ENCODE assay signal across 12 cellular contexts in the genomic region with DNA sequence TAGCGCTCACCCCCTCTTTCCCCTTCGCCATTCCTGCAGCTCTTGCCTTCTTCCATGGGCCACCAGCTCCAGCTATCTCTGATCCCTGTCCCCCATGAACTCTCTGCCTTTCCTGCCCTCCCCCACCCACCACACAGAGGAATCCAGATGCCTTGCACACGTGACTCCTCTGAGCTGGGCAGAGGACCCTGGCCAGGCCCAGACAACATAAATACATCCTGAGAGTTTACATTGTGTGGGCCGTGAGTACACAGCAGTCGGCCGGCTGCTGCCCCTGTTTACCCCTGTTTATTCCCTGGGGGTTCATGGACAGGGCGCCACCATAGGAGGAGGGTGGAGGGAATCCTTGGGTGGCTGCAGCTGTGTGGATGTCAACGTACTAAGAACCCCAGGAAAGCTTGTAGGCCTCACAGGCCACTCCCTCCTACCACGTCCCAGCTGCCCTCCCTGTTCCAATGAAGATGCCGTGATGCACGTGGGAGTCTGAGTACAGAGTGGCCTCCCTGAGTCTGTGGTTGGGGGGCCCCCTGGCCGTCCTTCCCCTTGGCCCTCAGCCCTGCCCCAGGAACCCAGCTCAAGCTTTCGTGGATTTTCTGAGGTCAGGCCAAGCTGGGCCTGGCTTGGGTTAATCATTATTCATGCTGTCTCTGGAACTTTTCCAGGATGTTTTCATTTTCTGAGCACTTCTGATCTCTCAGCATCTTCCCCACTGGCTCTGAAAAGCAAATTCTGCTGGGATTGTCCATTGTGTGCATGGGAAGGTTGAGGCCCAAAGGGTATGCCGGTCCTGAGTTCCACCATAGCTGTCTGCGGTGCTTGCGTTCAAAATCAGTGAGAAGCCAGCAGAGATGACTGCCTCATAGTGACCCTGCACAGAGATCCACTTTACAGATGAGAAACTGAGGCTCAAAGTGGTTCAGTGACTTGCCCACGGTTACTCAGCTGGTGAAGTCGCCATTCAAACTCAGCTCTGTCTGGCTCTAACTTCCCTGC.
DNase-seq lines count a peak whose midpoint lies in the region; ATAC-seq, FAIRE-seq and TF ChIP-seq lines count a peak whose summit lies in the region.
"Had no signal": no experiment of that assay in that cellular context is flagged by ENCODE, and none has a peak within 500 bp of the region (broad histone marks: within the 10 kb centered on the region; RNA-seq: fewer than 3 reads in every experiment).

No MANE protein-coding gene starts in this region.

- FAIRE-seq in GM12878 (lab: Jason Lieb, UNC): no peak
- FAIRE-seq: GM19239 had no signal

- no TSS peak for BruUV-seq in GM12878 (replicated peaks; lab: Mats Ljungman, UMichigan)

- H3K36me3 ChIP-seq in cardiac muscle cell (no peaks in the 10 kb centered on the region), GM12878 (ENCODE audit: control insufficient read depth in 2 of 2, insufficient read depth in 2 of 2, low read length in 1 of 2) (no peaks in the 10 kb centered on the region), lower lobe of right lung (no peaks in the 10 kb centered on the region), aorta (ENCODE audit: control insufficient read depth in 1 of 2, insufficient read depth in 2 of 2, low read length in 1 of 2) (no peaks in the 10 kb centered on the region), HAP-1 (replicated peaks) (no peaks in the 10 kb centered on the region)
- H3K36me3 ChIP-seq: thyroid gland had no signal

- H2AFZ ChIP-seq in GM12878 (ENCODE audit: control insufficient read depth, low read depth, low read length): no peak overlapping the region

- H3K4me3 Mint-ChIP-seq in activated CD8-positive, alpha-beta T cell treated with anti-CD3 and anti-CD28 coated beads, Interleukin-2, amount 10 ng/mL, durations not matched to agents 7 days and 5 days: no peak overlapping the region
- H3K4me3 Mint-ChIP-seq in immature natural killer cell: no peak overlapping the region
- H3K4me3 Mint-ChIP-seq: CD4-positive, alpha-beta memory T cell had no signal

- no peak overlapping the region for H3K9ac ChIP-seq in GM12878 (ENCODE audit: control insufficient read depth, insufficient read depth, low read length)

- TF ChIP-seq CTCF in cardiac muscle cell (IDR thresholded peaks at IDR 0.05; ENCODE audit: low read depth, low read length): no peak
- no peak for TF ChIP-seq CTCF in GM12878 (IDR thresholded peaks at IDR 0.05 in 2 of 3, conservative IDR thresholded peaks at IDR 0.05 in 1 of 3; ENCODE audit: control insufficient read depth in 2 of 3, extremely low read depth in 1 of 3, insufficient read depth in 1 of 3, low read depth in 3 of 3, low read length in 3 of 3)
- TF ChIP-seq CTCF in lower lobe of right lung (IDR thresholded peaks at IDR 0.05): no peak

- CTCF ChIA-PET in GM12878 (lab: Yijun Ruan, JAX): interaction anchor here (0.8 to 3.3 kb wide), 7 partner anchors 10 to 217 kb away, joined by 3 to 12 read pairs (median 4); no protein-coding TSS in a partner anchor
- CTCF ChIA-PET in activated CD8-positive, alpha-beta T cell treated with anti-CD3 and anti-CD28 coated beads, Interleukin-2, amount 10 ng/mL, durations not matched to agents 7 days and 5 days (lab: Charles Lee): no interaction called here

- no peaks in the 10 kb centered on the region for H3K4me1 Mint-ChIP-seq in activated CD8-positive, alpha-beta T cell treated with anti-CD3 and anti-CD28 coated beads, Interleukin-2, amount 10 ng/mL, durations not matched to agents 7 days and 5 days (ENCODE audit: low read depth)
- H3K4me1 Mint-ChIP-seq in immature natural killer cell: peaks cover 2 to 8% of the 10 kb centered on the region in 2 donors
- H3K4me1 Mint-ChIP-seq: CD4-positive, alpha-beta memory T cell had no signal

- H3K27ac Mint-ChIP-seq in activated CD8-positive, alpha-beta T cell treated with anti-CD3 and anti-CD28 coated beads, Interleukin-2, amount 10 ng/mL, durations not matched to agents 7 days and 5 days: no peak overlapping the region
- no peak overlapping the region for H3K27ac Mint-ChIP-seq in immature natural killer cell
- H3K27ac Mint-ChIP-seq: CD4-positive, alpha-beta memory T cell had no signal

- H3K9me3 Mint-ChIP-seq in activated CD8-positive, alpha-beta T cell treated with anti-CD3 and anti-CD28 coated beads, Interleukin-2, amount 10 ng/mL, durations not matched to agents 7 days and 5 days (ENCODE audit: insufficient read depth): no peaks in the 10 kb centered on the region
- H3K9me3 Mint-ChIP-seq in immature natural killer cell: no peaks in the 10 kb centered on the region
- H3K9me3 Mint-ChIP-seq: CD4-positive, alpha-beta memory T cell had no signal

- TF ChIP-seq EP300 in GM12878 (IDR thresholded peaks at IDR 0.05; ENCODE audit: borderline replicate concordance in 1 of 2, control insufficient read depth in 1 of 2, low read depth in 2 of 2, low read length in 2 of 2): no peak

- no peaks in the 10 kb centered on the region for H4K20me1 ChIP-seq in GM12878 (ENCODE audit: control insufficient read depth, insufficient read depth)

- H3K4me3 ChIP-seq in cardiac muscle cell: no peak overlapping the region
- no peak overlapping the region for H3K4me3 ChIP-seq in GM12878
- H3K4me3 ChIP-seq in lower lobe of right lung: no peak overlapping the region
- no peak overlapping the region for H3K4me3 ChIP-seq in aorta (ENCODE audit: low read length in 2 of 2)
- no peak overlapping the region for H3K4me3 ChIP-seq in HAP-1
- H3K4me3 ChIP-seq: skin epidermis, thyroid gland had no signal

- no peaks in the 10 kb centered on the region for H3K36me3 Mint-ChIP-seq in activated CD8-positive, alpha-beta T cell treated with anti-CD3 and anti-CD28 coated beads, Interleukin-2, amount 10 ng/mL, durations not matched to agents 7 days and 5 days (ENCODE audit: low read depth)
- H3K36me3 Mint-ChIP-seq in immature natural killer cell: no peaks in the 10 kb centered on the region
- H3K36me3 Mint-ChIP-seq: CD4-positive, alpha-beta memory T cell had no signal

- ATAC-seq in Right ventricle myocardium inferior: no peak
- no peak for ATAC-seq in GM12878
- peak in 1 of 2 donors; percentile 25 for ATAC-seq in lower lobe of right lung
- ATAC-seq in aorta (ENCODE audit: low FRiP score): no peak
- ATAC-seq in activated CD8-positive, alpha-beta T cell treated with anti-CD3 and anti-CD28 coated beads, Interleukin-2, amount 10 ng/mL, durations not matched to agents 7 days and 5 days: no peak

- DNase-seq in cardiac muscle cell (ENCODE audit: low read depth in 1 of 2, low spot score in 1 of 2): peak; percentile 63 to 97
- DNase-seq in Right ventricle myocardium inferior (ENCODE audit: missing footprints): no peak
- DNase-seq in GM12878 (ENCODE audit: low read depth, low spot score): no peak
- DNase-seq in lower lobe of right lung: peak; percentile 30
- DNase-seq in aorta: peak; percentile 42 to 62
- no peak for DNase-seq in HAP-1 (ENCODE audit: low spot score in 2 of 2)
- DNase-seq in activated CD8-positive, alpha-beta T cell treated with anti-CD3 and anti-CD28 coated beads, Interleukin-2, amount 10 ng/mL, durations not matched to agents 7 days and 5 days: no peak
- no peak for DNase-seq in immature natural killer cell
- DNase-seq: CD4-positive, alpha-beta memory T cell; thyroid gland had no signal

- in situ Hi-C loops in GM12878 (cut with MboI) (no loop called here), HAP-1 (cut with MboI; ENCODE audit: low sequenced_read_pairs) (no loop called here)

- TF ChIP-seq POLR2A in GM12878 (IDR thresholded peaks at IDR 0.05; ENCODE audit: low read depth, low read length): no peak

- RAD21 ChIA-PET in GM12878 (lab: Charles Lee; ENCODE audit: unreplicated experiment): interaction anchor here (1.2 to 7.3 kb wide), 5 partner anchors 10 to 221 kb away, joined by 3 to 48 read pairs (median 8); a partner anchor contains a TSS

- TF ChIP-seq RAD21 in GM12878 (IDR thresholded peaks at IDR 0.05; ENCODE audit: insufficient read depth, low read depth, low read length): no peak

- no peak overlapping the region for H3K4me2 ChIP-seq in GM12878 (ENCODE audit: control insufficient read depth, insufficient read depth)

- H3K79me2 ChIP-seq in GM12878 (ENCODE audit: control insufficient read depth, insufficient read depth, low read length): no peaks in the 10 kb centered on the region

- no peaks in the 10 kb centered on the region for H3K27me3 ChIP-seq in cardiac muscle cell
- H3K27me3 ChIP-seq in GM12878 (replicated peaks in 1 of 2; ENCODE audit: control insufficient read depth in 2 of 2, insufficient read depth in 2 of 2, low read length in 1 of 2): no peaks in the 10 kb centered on the region
- peaks cover 3% of the 10 kb centered on the region for H3K27me3 ChIP-seq in lower lobe of right lung (ENCODE audit: low read depth)
- H3K27me3 ChIP-seq in aorta (ENCODE audit: control insufficient read depth in 1 of 2, insufficient read depth in 2 of 2, low read length in 1 of 2): no peaks in the 10 kb centered on the region
- H3K27me3 ChIP-seq in HAP-1 (ENCODE audit: low read depth): peaks cover 2% of the 10 kb centered on the region; the same call in 1 of the 2 replicates
- H3K27me3 ChIP-seq: thyroid gland had no signal

- POLR2A ChIA-PET in GM12878 (lab: Charles Lee): interaction anchor here (0.6 to 3.7 kb wide), 7 partner anchors 8 to 82 kb away, joined by 3 to 41 read pairs (median 4); no protein-coding TSS in a partner anchor
- POLR2A ChIA-PET in activated CD8-positive, alpha-beta T cell treated with anti-CD3 and anti-CD28 coated beads, Interleukin-2, amount 10 ng/mL, durations not matched to agents 7 days and 5 days (lab: Charles Lee): no interaction called here

- H3K27me3 Mint-ChIP-seq in activated CD8-positive, alpha-beta T cell treated with anti-CD3 and anti-CD28 coated beads, Interleukin-2, amount 10 ng/mL, durations not matched to agents 7 days and 5 days (ENCODE audit: low read depth): peaks cover 5% of the 10 kb centered on the region
- H3K27me3 Mint-ChIP-seq in immature natural killer cell (ENCODE audit: low read depth in 3 of 3): peaks cover 2 to 3% (median 2%) of the 10 kb centered on the region in 3 donors

- H3K27ac ChIP-seq in cardiac muscle cell: peak overlapping the region; percentile 90
- H3K27ac ChIP-seq in GM12878 (ENCODE audit: control insufficient read depth, insufficient read depth): no peak overlapping the region
- no peak overlapping the region for H3K27ac ChIP-seq in lower lobe of right lung
- H3K27ac ChIP-seq in aorta (ENCODE audit: low read depth in 1 of 2, low read length in 2 of 2): no peak overlapping the region
- H3K27ac ChIP-seq: skin epidermis, thyroid gland had no signal

- 37% methylated on average over 18 of the region's 18 CpGs for WGBS in GM12878 (ENCODE audit: insufficient coverage, insufficient replicate concordance, low lambda C conversion rate, missing lambda C conversion rate)
- 68% methylated on average over 18 of the region's 18 CpGs for WGBS in aorta, 2 donors

- SMC1A ChIA-PET in GM12878 (lab: Charles Lee; ENCODE audit: uncharacterized antibody, unreplicated experiment): interaction anchor here (0.7 to 5.3 kb wide), 5 partner anchors 11 to 361 kb away, joined by 3 to 41 read pairs (median 3); no protein-coding TSS in a partner anchor

- H3K9me3 ChIP-seq in cardiac muscle cell (ENCODE audit: low read depth): no peaks in the 10 kb centered on the region
- H3K9me3 ChIP-seq in GM12878 (replicated peaks; ENCODE audit: control insufficient read depth, insufficient read depth, low read length): no peaks in the 10 kb centered on the region
- no peaks in the 10 kb centered on the region for H3K9me3 ChIP-seq in lower lobe of right lung
- no peaks in the 10 kb centered on the region for H3K9me3 ChIP-seq in aorta (ENCODE audit: control insufficient read depth, low read length)
- H3K9me3 ChIP-seq in HAP-1: no peaks in the 10 kb centered on the region
- H3K9me3 ChIP-seq: thyroid gland had no signal

- peaks cover 54% of the 10 kb centered on the region for H3K4me1 ChIP-seq in cardiac muscle cell (ENCODE audit: low read depth)
- H3K4me1 ChIP-seq in GM12878 (ENCODE audit: control insufficient read depth, insufficient read depth, low read length): peaks cover 10% of the 10 kb centered on the region
- peaks cover 7% of the 10 kb centered on the region for H3K4me1 ChIP-seq in lower lobe of right lung
- H3K4me1 ChIP-seq in aorta (ENCODE audit: control insufficient read depth in 1 of 2, insufficient read depth in 2 of 2, low read length in 2 of 2): no peaks in the 10 kb centered on the region
- no peaks in the 10 kb centered on the region for H3K4me1 ChIP-seq in HAP-1

- intact Hi-C loops in Right ventricle myocardium inferior (cut with DNase I) (no loop called here), GM12878 (cut with micrococcal nuclease; ENCODE audit: unreplicated experiment) (no loop called here), lower lobe of right lung (cut with DNase I) (no loop called here), aorta (cut with DNase I) (loop anchor here (5.0 kb wide), 2 partner anchors 81 to 224 kb away; no protein-coding TSS in a partner anchor)

Comparison
In these comparisons a context has a peak if more than half of its experiments do, and no peak if none do; other contexts are left out.
1. DNase-seq: peak in cardiac muscle cell (2 of 2), lower lobe of right lung (single experiment) and aorta (2 of 2); none in Right ventricle myocardium inferior (single experiment), GM12878 (single experiment), HAP-1 (0 of 2), activated CD8-positive, alpha-beta T cell treated with anti-CD3 and anti-CD28 coated beads, Interleukin-2, amount 10 ng/mL, durations not matched to agents 7 days and 5 days (single experiment) and immature natural killer cell (0 of 3).
2. intact Hi-C loops: an anchor here in aorta (5.0 kb wide); none called in Right ventricle myocardium inferior, GM12878 and lower lobe of right lung.